ENCODE assay signal across 30 cellular contexts in genomic region chr14:61408498-61408897, GRCh38.
DNase-seq lines count a peak whose midpoint lies in the region; ATAC-seq, FAIRE-seq and TF ChIP-seq lines count a peak whose summit lies in the region.
"Had no signal": no experiment of that assay in that cellular context is flagged by ENCODE, and none has a peak within 500 bp of the region (broad histone marks: within the 10 kb centered on the region; RNA-seq: fewer than 3 reads in every experiment).

No MANE protein-coding gene starts in this region.

- peak overlapping the region; percentile 43 for H3K27ac Mint-ChIP-seq in activated CD4-positive, alpha-beta T cell treated with anti-CD3 and anti-CD28 coated beads for 36 hours
- peak overlapping the region; percentile 91 for H3K27ac Mint-ChIP-seq in activated naive CD8-positive, alpha-beta T cell treated with anti-CD3 and anti-CD28 coated beads for 36 hours
- H3K27ac Mint-ChIP-seq in natural killer cell, result no peak overlapping the region
- H3K27ac Mint-ChIP-seq: activated B cell treated with CpG ODN at 0.5 μM for 24 hours; dendritic cell treated with granulocyte-macrophage colony-stimulating factor and Interleukin-4, amounts not matched to agents 40 ng/mL and 50 ng/mL, for 4 days; type B pancreatic cell had no signal

- peak overlapping the region; percentile 54 for H3K27ac ChIP-seq in DND-41 (ENCODE audit: low read length)
- H3K27ac ChIP-seq: 22Rv1; BLaER1 treated with 17β-estradiol and CSF1 and Interleukin-3, amounts not matched to agents 10 nM and 100 nM; psoas muscle; SJSA1 had no signal

- H3K4me1 Mint-ChIP-seq in activated CD4-positive, alpha-beta T cell treated with anti-CD3 and anti-CD28 coated beads for 36 hours, result peaks cover 59% of the 10 kb centered on the region
- H3K4me1 Mint-ChIP-seq in activated naive CD8-positive, alpha-beta T cell treated with anti-CD3 and anti-CD28 coated beads for 36 hours, result peaks cover 69% of the 10 kb centered on the region
- H3K4me1 Mint-ChIP-seq in natural killer cell, result peaks cover 59 to 60% of the 10 kb centered on the region in 2 donors

- ATAC-seq in activated CD4-positive, alpha-beta T cell treated with anti-CD3 and anti-CD28 coated beads for 36 hours, result no peak
- no peak for ATAC-seq in DND-41 (ENCODE audit: insufficient read depth, low read depth)
- ATAC-seq in natural killer cell, result no peak
- ATAC-seq: heart right ventricle, Panc1, psoas muscle had no signal

- CTCF ChIA-PET in activated CD4-positive, alpha-beta T cell treated with anti-CD3 and anti-CD28 coated beads for 36 hours (lab: Charles Lee), result interaction anchor here (0.5 to 1.8 kb wide), 3 partner anchors 13 to 53 kb away, joined by 3 read pairs; no protein-coding TSS in a partner anchor

- no peaks in the 10 kb centered on the region for H3K27me3 Mint-ChIP-seq in activated CD4-positive, alpha-beta T cell treated with anti-CD3 and anti-CD28 coated beads for 36 hours
- no peaks in the 10 kb centered on the region for H3K27me3 Mint-ChIP-seq in activated naive CD8-positive, alpha-beta T cell treated with anti-CD3 and anti-CD28 coated beads for 36 hours
- no peaks in the 10 kb centered on the region for H3K27me3 Mint-ChIP-seq in natural killer cell (ENCODE audit: low read depth in 2 of 2)
- H3K27me3 Mint-ChIP-seq: activated B cell treated with CpG ODN at 0.5 μM for 24 hours; activated naive CD8-positive, alpha-beta T cell treated with anti-CD3 and anti-CD28 coated beads, Interleukin-2, amount 10 ng/mL, durations not matched to agents 7 days and 5 days; dendritic cell treated with granulocyte-macrophage colony-stimulating factor and Interleukin-4, amounts not matched to agents 40 ng/mL and 50 ng/mL, for 4 days; type B pancreatic cell had no signal

- no peaks in the 10 kb centered on the region for H3K27me3 ChIP-seq in DND-41 (ENCODE audit: insufficient read depth, low read length, poor library complexity)
- H3K27me3 ChIP-seq: BLaER1 treated with 17β-estradiol and CSF1 and Interleukin-3, amounts not matched to agents 10 nM and 100 nM; heart right ventricle; SJSA1 had no signal

- no peak overlapping the region for H3K4me2 ChIP-seq in DND-41 (ENCODE audit: insufficient read depth, low read length)
- H3K4me2 ChIP-seq: BLaER1 treated with 17β-estradiol and CSF1 and Interleukin-3, amounts not matched to agents 10 nM and 100 nM had no signal

- peaks cover 3% of the 10 kb centered on the region; the same call in 1 of the 2 replicates for H4K20me1 ChIP-seq in DND-41 (ENCODE audit: insufficient read depth, low read length)
- H4K20me1 ChIP-seq: BLaER1 treated with 17β-estradiol and CSF1 and Interleukin-3, amounts not matched to agents 10 nM and 100 nM had no signal

- peaks cover 98% of the 10 kb centered on the region for H3K79me2 ChIP-seq in DND-41 (ENCODE audit: insufficient read depth, low read length)

- H3K4me3 Mint-ChIP-seq in activated CD4-positive, alpha-beta T cell treated with anti-CD3 and anti-CD28 coated beads for 36 hours, result no peak overlapping the region
- H3K4me3 Mint-ChIP-seq in activated naive CD8-positive, alpha-beta T cell treated with anti-CD3 and anti-CD28 coated beads for 36 hours, result no peak overlapping the region
- peak overlapping the region; percentile 72 for H3K4me3 Mint-ChIP-seq in natural killer cell
- H3K4me3 Mint-ChIP-seq: activated B cell treated with CpG ODN at 0.5 μM for 24 hours; activated naive CD8-positive, alpha-beta T cell treated with anti-CD3 and anti-CD28 coated beads, Interleukin-2, amount 10 ng/mL, durations not matched to agents 7 days and 5 days; dendritic cell treated with granulocyte-macrophage colony-stimulating factor and Interleukin-4, amounts not matched to agents 40 ng/mL and 50 ng/mL, for 4 days; type B pancreatic cell had no signal

- no peak overlapping the region for H2AFZ ChIP-seq in DND-41 (ENCODE audit: low read depth, low read length)

- TF ChIP-seq CTCF in DND-41 (IDR thresholded peaks at IDR 0.05; ENCODE audit: borderline replicate concordance, extremely low read depth, low read length, poor library complexity, severe bottlenecking), result no peak
- no peak for TF ChIP-seq CTCF in natural killer cell (IDR thresholded peaks at IDR 0.05)

- H3K9me3 ChIP-seq in DND-41 (ENCODE audit: insufficient read depth, low read length, severe bottlenecking), result no peaks in the 10 kb centered on the region
- H3K9me3 ChIP-seq: heart right ventricle, psoas muscle, SJSA1 had no signal

- TF ChIP-seq POLR2A in H54 (IDR thresholded peaks at IDR 0.05; ENCODE audit: low read depth, low read length), result no peak

- POLR2A ChIA-PET in activated CD4-positive, alpha-beta T cell treated with anti-CD3 and anti-CD28 coated beads for 36 hours (lab: Charles Lee), result interaction anchor here (0.6 kb wide), 1 partner anchor 231 kb away, joined by 5 read pairs; no protein-coding TSS in a partner anchor

- H3K9ac ChIP-seq in DND-41 (ENCODE audit: low read depth, low read length), result no peak overlapping the region
- H3K9ac ChIP-seq: BLaER1 treated with 17β-estradiol and CSF1 and Interleukin-3, amounts not matched to agents 10 nM and 100 nM had no signal

- no peak overlapping the region for H3K4me3 ChIP-seq in DND-41 (ENCODE audit: low read depth in 1 of 2, low read length in 2 of 2)
- H3K4me3 ChIP-seq: BLaER1 treated with 17β-estradiol and CSF1 and Interleukin-3, amounts not matched to agents 10 nM and 100 nM; heart right ventricle; psoas muscle; SJSA1 had no signal

- peaks cover 20% of the 10 kb centered on the region for H3K36me3 Mint-ChIP-seq in activated CD4-positive, alpha-beta T cell treated with anti-CD3 and anti-CD28 coated beads for 36 hours (ENCODE audit: low read depth)
- H3K36me3 Mint-ChIP-seq in activated naive CD8-positive, alpha-beta T cell treated with anti-CD3 and anti-CD28 coated beads for 36 hours, result peaks cover 44% of the 10 kb centered on the region
- H3K36me3 Mint-ChIP-seq in natural killer cell, result peaks cover 9% of the 10 kb centered on the region
- H3K36me3 Mint-ChIP-seq: type B pancreatic cell had no signal

- FAIRE-seq in H54 (lab: Jason Lieb, UNC), result no peak
- FAIRE-seq: endometrium, kidney had no signal

- peaks cover 31% of the 10 kb centered on the region for H3K36me3 ChIP-seq in DND-41 (ENCODE audit: insufficient read depth, low read length)
- H3K36me3 ChIP-seq: heart right ventricle, SJSA1 had no signal

- H3K9me3 Mint-ChIP-seq in activated CD4-positive, alpha-beta T cell treated with anti-CD3 and anti-CD28 coated beads for 36 hours (ENCODE audit: low read depth), result no peaks in the 10 kb centered on the region
- H3K9me3 Mint-ChIP-seq in activated naive CD8-positive, alpha-beta T cell treated with anti-CD3 and anti-CD28 coated beads for 36 hours, result no peaks in the 10 kb centered on the region
- H3K9me3 Mint-ChIP-seq in natural killer cell, result no peaks in the 10 kb centered on the region
- H3K9me3 Mint-ChIP-seq: activated B cell treated with CpG ODN at 0.5 μM for 24 hours; activated naive CD8-positive, alpha-beta T cell treated with anti-CD3 and anti-CD28 coated beads, Interleukin-2, amount 10 ng/mL, durations not matched to agents 7 days and 5 days; dendritic cell treated with granulocyte-macrophage colony-stimulating factor and Interleukin-4, amounts not matched to agents 40 ng/mL and 50 ng/mL, for 4 days; type B pancreatic cell had no signal

- intact Hi-C loops in activated CD4-positive, alpha-beta T cell treated with anti-CD3 and anti-CD28 coated beads for 36 hours (cut with DNase I, micrococcal nuclease), result no loop called here
- intact Hi-C loops in natural killer cell (cut with micrococcal nuclease), result loop anchor here (2.0 kb wide), 1 partner anchor 14 kb away; no protein-coding TSS in a partner anchor

- H3K4me1 ChIP-seq in DND-41 (ENCODE audit: insufficient read depth, low read length), result peaks cover 71% of the 10 kb centered on the region
- H3K4me1 ChIP-seq: SJSA1 had no signal

- DNase-seq in activated CD4-positive, alpha-beta T cell treated with anti-CD3 and anti-CD28 coated beads for 36 hours, result no peak
- DNase-seq in activated CD4-positive, alpha-beta T cell treated with anti-CD3 and anti-CD28 coated beads, Interleukin-2, amount 50 U/mL, for 48 hours, result no peak
- DNase-seq in DND-41, result no peak
- no peak for DNase-seq in activated naive CD8-positive, alpha-beta T cell treated with anti-CD3 and anti-CD28 coated beads for 36 hours
- DNase-seq in natural killer cell, result no peak
- no peak for DNase-seq in NCI-H1436 (lab: John Stamatoyannopoulos, UW)
- no peak for DNase-seq in H54 (ENCODE audit: insufficient read length, low spot score)
- DNase-seq in SHP77 treated with DMSO at 0.1 percent for 48 hours (lab: John Stamatoyannopoulos, UW), result no peak
- DNase-seq: activated B cell treated with CpG ODN at 0.5 μM for 24 hours; activated CD4-positive, alpha-beta T cell treated with anti-CD3 and anti-CD28 coated beads, Interleukin-2, amount 50 U/mL, for 4 hours; activated CD8-positive, alpha-beta memory T cell treated with anti-CD3 and anti-CD28 coated beads, Interleukin-2, amount 50 U/mL, for 4 hours; activated naive CD8-positive, alpha-beta T cell treated with anti-CD3 and anti-CD28 coated beads, Interleukin-2, amount 10 ng/mL, durations not matched to agents 7 days and 5 days; central memory CD4-positive, alpha-beta T cell; foreskin melanocyte; heart right ventricle; NCI-H1694; NCI-H446; NCI-H748 treated with DMSO at 0.1 percent for 48 hours; psoas muscle; stimulated activated CD4-positive, alpha-beta T cell treated with anti-CD3 and anti-CD28 coated beads, Interleukin-15, amount 100 ng/mL, for 24 hours; stimulated activated CD4-positive, alpha-beta T cell treated with anti-CD3 and anti-CD28 coated beads, Interleukin-4, amount 100 ng/mL, for 4 hours; substantia nigra had no signal

Comparison
In these comparisons a context has a peak if more than half of its experiments do, and no peak if none do; other contexts are left out.
1. H3K27ac Mint-ChIP-seq: peak in activated CD4-positive, alpha-beta T cell treated with anti-CD3 and anti-CD28 coated beads for 36 hours (single experiment) and activated naive CD8-positive, alpha-beta T cell treated with anti-CD3 and anti-CD28 coated beads for 36 hours (single experiment); none in natural killer cell (0 of 2).